Comparison of ENCODE assay signal across 8 cellular contexts in genomic region chr17:66964930-66965800, GRCh38. TPM values are rescaled to one million over a fixed set of nuclear protein-coding genes. Genes with fewer than 3 reads are reported as not detected.
A peak's percentile ranks its signal among the peaks of the same experiment; 100 is the strongest.
DNase-seq lines count a peak whose midpoint lies in the region; ATAC-seq and TF ChIP-seq lines count a peak whose summit lies in the region.

No MANE protein-coding gene starts in this region.

- no peaks in the 10 kb centered on the region for H3K9me3 Mint-ChIP-seq in nephron

- H3K36me3 ChIP-seq in SJCRH30: no peaks in the 10 kb centered on the region

- H3K27ac Mint-ChIP-seq in nephron: no peak overlapping the region

- peak overlapping the region; percentile 67 for H3K4me3 ChIP-seq in SJCRH30

- no peaks in the 10 kb centered on the region for H3K4me1 ChIP-seq in SJCRH30

- no peak overlapping the region for H3K27ac ChIP-seq in SJCRH30

- no peaks in the 10 kb centered on the region for H3K36me3 Mint-ChIP-seq in nephron (ENCODE audit: low read depth)

- H3K27me3 ChIP-seq in SJCRH30: peaks cover 9% of the 10 kb centered on the region

- H3K4me1 Mint-ChIP-seq in nephron: peaks cover 37% of the 10 kb centered on the region

- ATAC-seq in HG03139 (IDR thresholded peaks at IDR 0.05; ENCODE audit: unreplicated experiment): no peak

- H3K27me3 Mint-ChIP-seq in nephron (ENCODE audit: low read depth): peaks cover 85% of the 10 kb centered on the region

- H3K4me3 Mint-ChIP-seq in nephron: peak overlapping the region; percentile 84 to 88 (median 86)

- no peaks in the 10 kb centered on the region for H3K9me3 ChIP-seq in SJCRH30 (replicated peaks)

- DNase-seq in NCI-H1417 (lab: John Stamatoyannopoulos, UW): peak in 2 of 3 experiments; percentile 86 to 89
- DNase-seq in NCI-H1417 treated with DMSO at 0.1 percent for 48 hours (lab: John Stamatoyannopoulos, UW): no peak
- DNase-seq in SJCRH30: peak; percentile 52 to 55
- DNase-seq in ecto neural progenitor cell (ENCODE audit: low spot score): peak; percentile 89
- no peak for DNase-seq in activated effector memory CD4-positive, alpha-beta T cell treated with Interleukin-2 at 50 U/mL for 16 hours
- no peak for DNase-seq in Ammon's horn (ENCODE audit: low spot score)

- no peak for TF ChIP-seq CTCF in nephron (IDR thresholded peaks at IDR 0.05; ENCODE audit: unreplicated experiment in 3 of 3)

RNA-seq across cellular contexts. Expression of gene CACNG4, which starts 0.7 kb away (rescaled TPM):
- total RNA-seq in SJCRH30 (2014; rRNA removed; shearing (Covaris generic)): 0.30 and 0.49 TPM in 2 replicates

Comparison
In these comparisons a context has a peak if more than half of its experiments do, and no peak if none do; other contexts are left out.
1. DNase-seq: peak in NCI-H1417 (2 of 3), SJCRH30 (2 of 2) and ecto neural progenitor cell (single experiment); none in NCI-H1417 treated with DMSO at 0.1 percent for 48 hours (single experiment), activated effector memory CD4-positive, alpha-beta T cell treated with Interleukin-2 at 50 U/mL for 16 hours (single experiment) and Ammon's horn (single experiment).